In the genomic region with DNA sequence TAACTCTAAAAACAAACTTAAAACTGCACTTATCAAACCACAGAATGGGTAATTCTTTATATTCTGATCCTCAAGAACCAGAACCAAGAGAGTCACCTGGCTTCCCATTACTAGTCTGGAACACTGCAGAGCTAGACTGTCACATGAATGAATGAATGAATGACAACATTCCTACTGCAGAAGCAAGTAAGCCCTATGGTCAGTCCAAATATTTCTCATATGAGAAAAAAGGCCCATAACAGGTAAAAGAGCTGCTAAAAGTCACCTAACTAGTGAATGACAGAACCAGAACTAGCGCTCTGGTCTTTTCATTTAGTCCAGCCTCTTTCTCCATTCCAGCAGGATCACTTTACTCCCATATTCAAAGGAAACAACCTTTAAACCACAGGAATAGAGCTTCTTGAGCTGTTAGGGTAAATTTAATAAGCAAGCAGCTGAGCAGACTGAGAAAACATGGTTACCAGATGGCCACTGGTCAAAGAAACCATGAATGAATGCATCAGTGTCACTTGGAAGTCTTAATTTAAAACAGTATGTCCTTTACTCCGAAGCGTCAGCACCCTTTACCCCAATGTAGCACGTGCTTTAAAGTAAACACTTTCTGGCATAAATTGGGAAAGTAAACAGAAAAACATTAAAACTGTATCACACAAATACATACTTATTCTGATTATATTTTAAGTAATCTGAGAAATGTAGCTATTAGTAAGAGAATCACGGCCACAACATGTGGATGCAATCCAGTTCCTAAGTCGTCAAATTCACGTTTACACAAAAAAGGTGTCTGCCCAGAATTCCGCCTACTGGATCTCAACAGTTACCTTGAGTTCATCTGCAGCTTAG, we compare ENCODE assay signal across 8 cellular contexts. TPM values are rescaled to one million over a fixed set of nuclear protein-coding genes. Genes with fewer than 3 reads are reported as not detected.
DNase-seq lines count a peak whose midpoint lies in the region; ATAC-seq and TF ChIP-seq lines count a peak whose summit lies in the region.

No MANE protein-coding gene starts in this region.

- H3K9me3 Mint-ChIP-seq in CD4-positive, alpha-beta memory T cell: no peaks in the 10 kb centered on the region
- H3K9me3 Mint-ChIP-seq in effector memory CD8-positive, alpha-beta T cell: no peaks in the 10 kb centered on the region
- no peaks in the 10 kb centered on the region for H3K9me3 Mint-ChIP-seq in neural crest cell

- peaks cover 53% of the 10 kb centered on the region for H3K4me1 ChIP-seq in CD4-positive, alpha-beta memory T cell (ENCODE audit: insufficient read depth, low read length)

- TF ChIP-seq CTCF in neural crest cell (conservative IDR thresholded peaks at IDR 0.05): no peak

- peak overlapping the region in 3 of 7 donors; percentile 43 to 88 (median 73) for H3K27ac Mint-ChIP-seq in CD4-positive, alpha-beta memory T cell
- H3K27ac Mint-ChIP-seq in effector memory CD8-positive, alpha-beta T cell: peak overlapping the region in 1 of 2 donors; percentile 82
- no peak overlapping the region for H3K27ac Mint-ChIP-seq in neural crest cell (ENCODE audit: unreplicated experiment)

- peaks cover under 1 to 6% of the 10 kb centered on the region in 2 donors for H3K36me3 Mint-ChIP-seq in CD4-positive, alpha-beta memory T cell
- H3K36me3 Mint-ChIP-seq in effector memory CD8-positive, alpha-beta T cell (ENCODE audit: insufficient read depth): peaks cover 11% of the 10 kb centered on the region
- H3K36me3 Mint-ChIP-seq in neural crest cell (ENCODE audit: low read depth): no peaks in the 10 kb centered on the region

- no peak for DNase-seq in CD4-positive, alpha-beta memory T cell
- no peak for DNase-seq in MG63
- no peak for DNase-seq in effector memory CD8-positive, alpha-beta T cell
- no peak for DNase-seq in neural crest cell (ENCODE audit: low read depth, low spot score)
- no peak for DNase-seq in ecto neural progenitor cell (ENCODE audit: low spot score)

- H3K27me3 ChIP-seq in CD4-positive, alpha-beta memory T cell (ENCODE audit: insufficient read depth, low read length): no peaks in the 10 kb centered on the region
- no peaks in the 10 kb centered on the region for H3K27me3 ChIP-seq in MG63

- CTCF ChIA-PET in CD4-positive, alpha-beta memory T cell (lab: Charles Lee; ENCODE audit: partially characterized antibody): interaction anchor here (0.6 to 1.9 kb wide), 7 partner anchors 10 to 314 kb away, joined by 3 to 5 read pairs (median 3); no protein-coding TSS in a partner anchor

- H3K9me3 ChIP-seq in CD4-positive, alpha-beta memory T cell (ENCODE audit: control insufficient read depth in 1 of 2, low read length in 2 of 2): no peaks in the 10 kb centered on the region
- H3K9me3 ChIP-seq in MG63: no peaks in the 10 kb centered on the region

- no peaks in the 10 kb centered on the region for H3K36me3 ChIP-seq in CD4-positive, alpha-beta memory T cell (ENCODE audit: insufficient read depth, low read length)
- no peaks in the 10 kb centered on the region; the same call in 1 of the 2 replicates for H3K36me3 ChIP-seq in MG63

- ATAC-seq in effector memory CD8-positive, alpha-beta T cell (replicated peaks): no peak
- no peak for ATAC-seq in GM19328 (IDR thresholded peaks at IDR 0.05; ENCODE audit: unreplicated experiment)
- no peak for ATAC-seq in HG03521 (IDR thresholded peaks at IDR 0.05; ENCODE audit: unreplicated experiment)
- ATAC-seq in esophagus mucosa: no peak

- POLR2A ChIA-PET in CD4-positive, alpha-beta memory T cell (lab: Charles Lee; ENCODE audit: partially characterized antibody): no interaction called here

- peaks cover 0 to 3% of the 10 kb centered on the region in 2 donors for H3K27me3 Mint-ChIP-seq in CD4-positive, alpha-beta memory T cell
- peaks cover 0 to 2% of the 10 kb centered on the region in 2 donors for H3K27me3 Mint-ChIP-seq in effector memory CD8-positive, alpha-beta T cell
- H3K27me3 Mint-ChIP-seq in neural crest cell (ENCODE audit: low read depth): peaks cover 23% of the 10 kb centered on the region

- H3K4me3 ChIP-seq in CD4-positive, alpha-beta memory T cell (ENCODE audit: low read length in 2 of 2): peak overlapping the region; percentile 20 to 67
- peak overlapping the region; percentile 95 for H3K4me3 ChIP-seq in MG63

- H3K4me1 Mint-ChIP-seq in CD4-positive, alpha-beta memory T cell: peaks cover 43 to 61% (median 55%) of the 10 kb centered on the region in 4 donors
- peaks cover 51 to 62% of the 10 kb centered on the region in 2 donors for H3K4me1 Mint-ChIP-seq in effector memory CD8-positive, alpha-beta T cell (ENCODE audit: low read depth in 2 of 2)
- H3K4me1 Mint-ChIP-seq in neural crest cell: peaks cover 58% of the 10 kb centered on the region

- peak overlapping the region; percentile 91 to 94 (median 94) for H3K4me3 Mint-ChIP-seq in CD4-positive, alpha-beta memory T cell
- peak overlapping the region; percentile 92 to 96 for H3K4me3 Mint-ChIP-seq in effector memory CD8-positive, alpha-beta T cell
- peak overlapping the region; percentile 94 for H3K4me3 Mint-ChIP-seq in neural crest cell

- H3K27ac ChIP-seq in CD4-positive, alpha-beta memory T cell (ENCODE audit: low read depth, low read length): no peak overlapping the region

- intact Hi-C loops in CD4-positive, alpha-beta memory T cell (cut with micrococcal nuclease): loop anchor here (5.0 kb wide), 2 partner anchors 84 to 609 kb away; no protein-coding TSS in a partner anchor

RNA-seq across cellular contexts. Expression of a gene that starts 1.4 kb away (rescaled TPM):
- total RNA-seq in CD4-positive, alpha-beta memory T cell: 10 to 100 TPM; 34.4 to 34.8 TPM
- polyA plus RNA-seq in CD4-positive, alpha-beta memory T cell: 10 to 100 TPM; 29.8 to 43.6 TPM
- 15.9 and 34.6 TPM in 2 replicates for total RNA-seq in MG63 (2014; rRNA removed; shearing (Covaris generic); ENCODE audit: low replicate concordance)
- total RNA-seq in neural crest cell: 42.9 and 45.2 TPM in 2 replicates
- 21.8 TPM for total RNA-seq in esophagus mucosa
